11 cellular contexts compared by ENCODE assay signal in the genomic region with DNA sequence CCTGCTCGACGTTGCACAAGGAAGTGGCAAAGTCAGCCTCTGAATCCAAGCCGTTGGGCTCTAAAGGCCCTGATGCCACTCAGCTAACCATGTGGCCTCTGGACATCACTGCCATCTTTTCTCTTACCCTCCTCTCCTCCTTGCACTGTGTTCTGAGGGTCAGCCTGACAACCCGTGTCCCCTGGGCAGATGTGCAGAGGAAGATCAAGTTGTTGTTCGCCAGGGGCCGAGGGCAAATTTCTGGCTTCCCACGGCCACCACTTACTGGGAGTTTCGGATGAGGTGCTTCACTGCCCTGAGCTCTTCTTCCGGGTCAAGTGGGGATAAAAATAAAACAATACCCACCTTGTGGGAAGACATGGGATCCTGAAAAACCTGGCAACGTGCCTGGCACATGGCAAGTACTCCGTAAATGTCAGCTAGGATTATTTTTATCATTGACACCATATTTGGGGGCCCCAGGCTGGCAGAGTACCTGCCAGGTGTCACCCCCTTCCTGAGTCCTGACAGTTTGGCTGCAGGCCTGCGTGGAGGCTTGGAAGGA. TPM values are rescaled to one million over a fixed set of nuclear protein-coding genes. Genes with fewer than 3 reads are reported as not detected.
A peak's percentile ranks its signal among the peaks of the same experiment; 100 is the strongest.
DNase-seq lines count a peak whose midpoint lies in the region; ATAC-seq, FAIRE-seq and TF ChIP-seq lines count a peak whose summit lies in the region.
"Had no signal": no experiment of that assay in that cellular context is flagged by ENCODE, and none has a peak within 500 bp of the region (broad histone marks: within the 10 kb centered on the region; RNA-seq: fewer than 3 reads in every experiment).

No MANE protein-coding gene starts in this region.

- FAIRE-seq in H54 (lab: Jason Lieb, UNC): no peak

- H3K27me3 Mint-ChIP-seq in T-helper 17 cell: no peaks in the 10 kb centered on the region
- H3K27me3 Mint-ChIP-seq in natural killer cell (ENCODE audit: low read depth in 2 of 2): peaks cover 24 to 34% of the 10 kb centered on the region in 2 donors

- no peak for TF ChIP-seq CTCF in natural killer cell (IDR thresholded peaks at IDR 0.05)

- H3K27ac Mint-ChIP-seq in T-helper 17 cell (peak overlapping the region; percentile 78), natural killer cell (peak overlapping the region in 1 of 2 donors; percentile 16)

- H3K4me3 Mint-ChIP-seq in T-helper 17 cell (peak overlapping the region; percentile 28), natural killer cell (no peak overlapping the region)

- no peaks in the 10 kb centered on the region for H3K9me3 Mint-ChIP-seq in natural killer cell

- no peaks in the 10 kb centered on the region for H3K9me3 ChIP-seq in T-helper 17 cell (ENCODE audit: control insufficient read depth, low read length, poor library complexity, severe bottlenecking)
- H3K9me3 ChIP-seq: sigmoid colon, tibial nerve had no signal

- H3K4me1 Mint-ChIP-seq in T-helper 17 cell: peaks cover 48% of the 10 kb centered on the region
- peaks cover 21 to 38% of the 10 kb centered on the region in 2 donors for H3K4me1 Mint-ChIP-seq in natural killer cell

- DNase-seq in Right ventricle myocardium superior: no peak
- DNase-seq in Right ventricle myocardium inferior (ENCODE audit: missing footprints): no peak
- DNase-seq in T-helper 17 cell: no peak
- no peak for DNase-seq in left ventricle myocardium superior
- no peak for DNase-seq in natural killer cell
- no peak for DNase-seq in H54 (ENCODE audit: insufficient read length, low spot score)
- no peak for DNase-seq in midbrain (lab: John Stamatoyannopoulos, UW)
- DNase-seq: sigmoid colon, T-helper 9 cell had no signal

- H3K36me3 Mint-ChIP-seq in T-helper 17 cell (ENCODE audit: low read depth) (no peaks in the 10 kb centered on the region), natural killer cell (no peaks in the 10 kb centered on the region)

- TF ChIP-seq POLR2A in H54 (IDR thresholded peaks at IDR 0.05; ENCODE audit: low read depth, low read length): no peak

- ATAC-seq in Right ventricle myocardium superior (ENCODE audit: poor library complexity): peak; percentile 32
- ATAC-seq in Right ventricle myocardium inferior: no peak
- no peak for ATAC-seq in T-helper 17 cell
- peak; percentile 44 for ATAC-seq in left ventricle myocardium superior
- ATAC-seq in natural killer cell: no peak
- no peak for ATAC-seq in HG03354 (IDR thresholded peaks at IDR 0.05; ENCODE audit: poor library complexity, severe bottlenecking, unreplicated experiment)

- intact Hi-C loops in Right ventricle myocardium superior (cut with DNase I): no loop called here
- intact Hi-C loops in Right ventricle myocardium inferior (cut with DNase I): no loop called here
- intact Hi-C loops in left ventricle myocardium superior (cut with micrococcal nuclease): no loop called here
- intact Hi-C loops in natural killer cell (cut with micrococcal nuclease): no loop called here

RNA-seq across cellular contexts. Expression of a gene that starts 9.0 kb away (rescaled TPM):
- 7.3 TPM for total RNA-seq in Right ventricle myocardium superior
- total RNA-seq in Right ventricle myocardium inferior: 7.3 TPM
- not detected for total RNA-seq in T-helper 17 cell
- 7.6 TPM for total RNA-seq in left ventricle myocardium superior
- total RNA-seq in natural killer cell: under 1 TPM in 1 of 3 donors, not detected in 2; 0.13 TPM

RNA-seq across cellular contexts. Expression of a gene that starts 47.6 kb away (rescaled TPM):
- total RNA-seq in Right ventricle myocardium superior (1.8 TPM), Right ventricle myocardium inferior (2.8 TPM), T-helper 17 cell (1 to 10 TPM; 9.1 to 9.3 TPM), left ventricle myocardium superior (2.0 TPM), natural killer cell (10 to 100 TPM; 14.6 to 18.9 (median 15.8) TPM)

Comparison
In these comparisons a context has a peak if more than half of its experiments do, and no peak if none do; other contexts are left out.
1. ATAC-seq: peak in Right ventricle myocardium superior (single experiment) and left ventricle myocardium superior (single experiment); none in Right ventricle myocardium inferior (single experiment), T-helper 17 cell (single experiment), natural killer cell (0 of 3) and HG03354 (single experiment).